Comparison of ENCODE assay signal across 22 cellular contexts in the genomic region with DNA sequence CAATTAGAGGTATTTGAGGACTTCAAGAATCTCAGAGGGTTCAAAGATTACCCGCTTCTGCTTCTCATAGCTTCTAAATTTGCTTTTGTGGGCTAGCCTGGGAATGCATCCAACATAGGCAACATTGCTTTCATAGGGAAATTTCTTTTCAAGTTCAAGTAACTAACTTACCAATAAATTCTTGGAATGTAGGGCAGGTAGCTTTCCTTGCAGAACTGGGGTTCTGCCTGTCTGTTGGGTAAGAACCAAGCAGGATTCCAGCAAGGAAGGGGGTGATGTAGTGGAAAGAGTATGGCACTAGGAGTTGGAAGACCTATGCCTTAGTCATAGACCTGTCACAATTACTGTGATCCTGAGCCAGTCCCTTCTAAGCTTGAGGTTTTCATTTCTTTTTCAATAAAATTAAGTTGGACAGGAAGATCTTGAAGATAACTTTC.
DNase-seq lines count a peak whose midpoint lies in the region; ATAC-seq and TF ChIP-seq lines count a peak whose summit lies in the region.
"Had no signal": no experiment of that assay in that cellular context is flagged by ENCODE, and none has a peak within 500 bp of the region (broad histone marks: within the 10 kb centered on the region; RNA-seq: fewer than 3 reads in every experiment).

No MANE protein-coding gene starts in this region.

- H3K4me3 ChIP-seq in left ventricle myocardium inferior (no peak overlapping the region), SK-N-SH (ENCODE audit: low read depth in 2 of 2, low read length in 1 of 2) (no peak overlapping the region), right cardiac atrium (ENCODE audit: low read length) (no peak overlapping the region)
- H3K4me3 ChIP-seq: esophagus muscularis mucosa had no signal

- H3K4me2 ChIP-seq in SK-N-SH = 0 out of 2 replicates have a peak overlapping the region, but pooled peaks have one; percentile 19

- no peak overlapping the region for H3K9ac ChIP-seq in SK-N-SH

- H3K9me3 ChIP-seq in left ventricle myocardium inferior (replicated peaks) (no peaks in the 10 kb centered on the region), SK-N-SH (no peaks in the 10 kb centered on the region), right cardiac atrium (ENCODE audit: control insufficient read depth, low read length) (no peaks in the 10 kb centered on the region)
- H3K9me3 ChIP-seq: esophagus muscularis mucosa, neutrophil had no signal

- 58% methylated on average over 1 of the region's 1 CpG for WGBS in SK-N-SH (ENCODE audit: low lambda C conversion rate)
- WGBS in right cardiac atrium = 65% methylated on average over 1 of the region's 1 CpG

- H3K36me3 ChIP-seq in left ventricle myocardium inferior = no peaks in the 10 kb centered on the region
- H3K36me3 ChIP-seq in SK-N-SH (replicated peaks in 1 of 2; ENCODE audit: control insufficient read depth in 1 of 2, insufficient read depth in 2 of 2, low read length in 1 of 2) = no peaks in the 10 kb centered on the region
- H3K36me3 ChIP-seq: esophagus muscularis mucosa, neutrophil had no signal

- no peaks in the 10 kb centered on the region for H4K20me1 ChIP-seq in SK-N-SH (ENCODE audit: insufficient read depth)

- H3K79me2 ChIP-seq in SK-N-SH (ENCODE audit: insufficient read depth) = no peaks in the 10 kb centered on the region

- intact Hi-C loops in left ventricle myocardium inferior (cut with micrococcal nuclease) (no loop called here), Right ventricle myocardium inferior (cut with DNase I) (loop anchor here (5.0 kb wide), 1 partner anchor 134 kb away; no protein-coding TSS in a partner anchor), right cardiac atrium (cut with DNase I) (loop anchor here in 2 of 4 donors (10.0 kb wide), 3 partner anchors 87 to 167 kb away; partner anchors contain the start of gene FHOD3 (in 1 of the 2))

- POLR2A ChIA-PET in SK-N-SH (lab: Yijun Ruan, JAX) = interaction anchor here (0.5 to 0.6 kb wide), 2 partner anchors 164 to 452 kb away, joined by 3 read pairs; partner anchors contain the start of gene FHOD3

- no peak for TF ChIP-seq RAD21 in SK-N-SH (IDR thresholded peaks at IDR 0.05; ENCODE audit: low read length)

- TF ChIP-seq EP300 in SK-N-SH (IDR thresholded peaks at IDR 0.05; ENCODE audit: borderline replicate concordance in 1 of 2, low read depth in 1 of 2, low read length in 1 of 2) = no peak

- H3K27me3 ChIP-seq in left ventricle myocardium inferior (ENCODE audit: low read depth) (no peaks in the 10 kb centered on the region), SK-N-SH (ENCODE audit: insufficient read depth) (no peaks in the 10 kb centered on the region), right cardiac atrium (ENCODE audit: control insufficient read depth, insufficient read depth) (no peaks in the 10 kb centered on the region)
- H3K27me3 ChIP-seq: esophagus muscularis mucosa, neutrophil had no signal

- DNase-seq in left ventricle myocardium inferior (no peak), Right ventricle myocardium inferior (ENCODE audit: missing footprints) (no peak), SK-N-SH (no peak), right cardiac atrium (no peak), SW 1271 (lab: John Stamatoyannopoulos, UW) (no peak), T-helper 9 cell (no peak)
- no peak for DNase-seq in activated effector memory CD4-positive, alpha-beta T cell treated with anti-CD3 and anti-CD28 coated beads, Interleukin-2, amount 50 U/mL, for 16 hours
- DNase-seq: ACHN; activated CD4-positive, alpha-beta memory T cell treated with anti-CD3 and anti-CD28 coated beads, Interleukin-2, amount 10 ng/mL, durations not matched to agents 7 days and 5 days; activated naive CD4-positive, alpha-beta T cell; activated T-cell treated with anti-CD3 and anti-CD28 coated beads for 4 hours; GDM1; MV-4-11; NCI-H187; NCI-H774; retina; SIG-M5; stimulated activated CD4-positive, alpha-beta T cell treated with anti-CD3 and anti-CD28 coated beads, Interleukin-12 subunit alpha, Interleukin-12 subunit beta, amount 100 ng/mL, for 4 hours; T-helper 17 cell had no signal

- no peak overlapping the region for H2AFZ ChIP-seq in SK-N-SH (ENCODE audit: low read depth)

- H3K27ac ChIP-seq in left ventricle myocardium inferior (replicated peaks) = peak overlapping the region; percentile 89
- no peak overlapping the region for H3K27ac ChIP-seq in SK-N-SH (ENCODE audit: low read depth in 2 of 2, low read length in 1 of 2)
- H3K27ac ChIP-seq in right cardiac atrium (ENCODE audit: low read length) = peak overlapping the region; percentile 7
- H3K27ac ChIP-seq: esophagus muscularis mucosa, neutrophil had no signal

- H3K9me2 ChIP-seq in SK-N-SH = no peaks in the 10 kb centered on the region

- no peak for ATAC-seq in Right ventricle myocardium inferior
- ATAC-seq in right cardiac atrium = no peak
- ATAC-seq in GM21528 (IDR thresholded peaks at IDR 0.05; ENCODE audit: low FRiP score, unreplicated experiment) = no peak
- ATAC-seq: T-helper 17 cell had no signal

- H3K4me1 ChIP-seq in left ventricle myocardium inferior (peaks cover 88% of the 10 kb centered on the region), SK-N-SH (ENCODE audit: control insufficient read depth in 1 of 2, insufficient read depth in 2 of 2, low read depth in 1 of 2, low read length in 1 of 2) (no peaks in the 10 kb centered on the region; a peak in 1 of 4 replicates), right cardiac atrium (ENCODE audit: control insufficient read depth, insufficient read depth, low read length) (peaks cover 4% of the 10 kb centered on the region)

- CTCF ChIA-PET in SK-N-SH (lab: Yijun Ruan, JAX) = interaction anchor here (0.8 to 1.1 kb wide), 3 partner anchors 10 to 151 kb away, joined by 3 read pairs; no protein-coding TSS in a partner anchor

- no peaks in the 10 kb centered on the region for H3F3A ChIP-seq in SK-N-SH (replicated peaks; ENCODE audit: insufficient read depth)

- no peak for TF ChIP-seq CTCF in left ventricle myocardium inferior (IDR thresholded peaks at IDR 0.05; ENCODE audit: borderline replicate concordance)
- TF ChIP-seq CTCF in SK-N-SH (IDR thresholded peaks at IDR 0.05) = no peak

TF ChIP-seq in SK-N-SH, 30 proteins besides CTCF, POLR2A, EP300 and RAD21:
- no peak for TF ChIP-seq YY1 (IDR thresholded peaks at IDR 0.05; ENCODE audit: low read depth)
- 0 out of 2 replicates have a peak, but pooled peaks have one; percentile 17 for TF ChIP-seq JUND (IDR thresholded peaks at IDR 0.05)
- no peak for TF ChIP-seq RFX5 (IDR thresholded peaks at IDR 0.05; ENCODE audit: low read length)
- TF ChIP-seq GABPA (IDR thresholded peaks at IDR 0.05; ENCODE audit: low read depth) = no peak
- peak; percentile 53 for TF ChIP-seq PBX3 (IDR thresholded peaks at IDR 0.05)
- peak; percentile 49; the same call in 1 of the 2 replicates for TF ChIP-seq TCF12 (IDR thresholded peaks at IDR 0.05)

Comparison
In these comparisons a context has a peak if more than half of its experiments do, and no peak if none do; other contexts are left out.
1. H3K27ac ChIP-seq: peak in left ventricle myocardium inferior (single experiment) and right cardiac atrium (single experiment); none in SK-N-SH (0 of 2).